Comparison of ENCODE assay signal across 13 cellular contexts in the genomic region with DNA sequence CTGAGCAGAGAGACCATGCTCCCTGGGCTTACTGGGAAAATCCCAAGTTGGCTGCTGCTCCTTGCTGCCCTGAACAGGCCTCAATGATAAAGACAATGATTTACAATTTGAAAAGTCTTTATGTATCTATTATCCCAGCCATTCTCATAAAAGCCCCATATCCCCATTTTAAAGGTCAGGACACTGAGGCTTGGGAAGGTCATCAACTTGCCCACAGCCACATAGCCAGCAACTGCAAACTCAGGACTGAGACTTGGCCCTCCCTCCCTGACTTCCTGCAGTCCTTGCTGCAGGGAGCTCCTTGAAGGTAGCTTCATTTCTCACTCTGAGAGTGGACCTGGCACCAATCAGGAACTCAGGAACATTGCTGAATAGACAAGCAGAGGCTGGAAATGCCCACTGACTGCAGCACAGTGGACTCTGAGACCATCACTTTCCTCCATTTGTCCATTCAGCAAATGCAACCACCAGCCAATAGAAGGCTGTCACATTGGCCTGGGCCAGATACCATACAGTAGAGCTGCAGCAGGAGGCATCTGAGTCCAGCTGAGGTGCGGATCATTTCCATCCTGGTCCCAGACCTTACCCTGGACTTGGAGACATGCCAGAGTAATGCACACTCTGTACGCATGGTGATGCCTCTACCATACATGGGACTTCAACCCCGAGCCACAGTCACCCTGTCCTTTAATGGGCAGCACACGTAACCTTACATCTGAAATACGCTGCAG. TPM values are rescaled to one million over a fixed set of nuclear protein-coding genes. Genes with fewer than 3 reads are reported as not detected.
A peak's percentile ranks its signal among the peaks of the same experiment; 100 is the strongest.
DNase-seq lines count a peak whose midpoint lies in the region; ATAC-seq and TF ChIP-seq lines count a peak whose summit lies in the region.
"Had no signal": no experiment of that assay in that cellular context is flagged by ENCODE, and none has a peak within 500 bp of the region (broad histone marks: within the 10 kb centered on the region; RNA-seq: fewer than 3 reads in every experiment).

No MANE protein-coding gene starts in this region.

- no peak for TF ChIP-seq CTCF in natural killer cell (IDR thresholded peaks at IDR 0.05)
- TF ChIP-seq CTCF in body of pancreas (IDR thresholded peaks at IDR 0.05): no peak
- no peak for TF ChIP-seq CTCF in uterus (IDR thresholded peaks at IDR 0.05)

- intact Hi-C loops in natural killer cell (cut with micrococcal nuclease): no loop called here
- intact Hi-C loops in body of pancreas (cut with DNase I): no loop called here
- intact Hi-C loops in uterus (cut with DNase I; ENCODE audit: low total_unique reads): no loop called here

- no peaks in the 10 kb centered on the region for H3K27me3 ChIP-seq in body of pancreas
- H3K27me3 ChIP-seq in uterus: no peaks in the 10 kb centered on the region

- no peak for ATAC-seq in natural killer cell treated with Interleukin-12 subunit alpha and Interleukin-12 subunit beta and Interleukin-15 and Interleukin-18, amount 100 ng/mL, for 72 hours
- ATAC-seq in natural killer cell (no peak), body of pancreas (no peak), GM18505 (IDR thresholded peaks at IDR 0.05; ENCODE audit: unreplicated experiment) (no peak), T-cell (replicated peaks in 1 of 4) (no peak)

- peaks cover 7% of the 10 kb centered on the region in 2 donors for H3K36me3 ChIP-seq in body of pancreas (replicated peaks in 1 of 2; ENCODE audit: insufficient read depth in 1 of 2, low read depth in 2 of 2)
- H3K36me3 ChIP-seq in mesodermal cell (ENCODE audit: control insufficient read depth, insufficient read depth, low read length): peaks cover 54% of the 10 kb centered on the region
- no peaks in the 10 kb centered on the region for H3K36me3 ChIP-seq in uterus

- no peak overlapping the region for H3K4me3 Mint-ChIP-seq in natural killer cell treated with Interleukin-12 subunit alpha and Interleukin-12 subunit beta and Interleukin-15 and Interleukin-18, amount 100 ng/mL, for 72 hours
- H3K4me3 Mint-ChIP-seq in natural killer cell (no peak overlapping the region), T-cell (no peak overlapping the region)

- H3K36me3 Mint-ChIP-seq in natural killer cell treated with Interleukin-12 subunit alpha and Interleukin-12 subunit beta and Interleukin-15 and Interleukin-18, amount 100 ng/mL, for 72 hours: peaks cover 8% of the 10 kb centered on the region
- no peaks in the 10 kb centered on the region for H3K36me3 Mint-ChIP-seq in natural killer cell
- peaks cover 47% of the 10 kb centered on the region for H3K36me3 Mint-ChIP-seq in T-cell

- WGBS in body of pancreas, 2 donors: 93 to 95% methylated on average over 5 of the region's 5 CpGs
- WGBS in mesodermal cell (ENCODE audit: insufficient coverage in 2 of 2), 2 experiments: 94 to 98% methylated on average over 5 of the region's 5 CpGs

- H3K4me1 Mint-ChIP-seq in natural killer cell treated with Interleukin-12 subunit alpha and Interleukin-12 subunit beta and Interleukin-15 and Interleukin-18, amount 100 ng/mL, for 72 hours (ENCODE audit: low read depth in 2 of 2): peaks cover 51 to 54% of the 10 kb centered on the region in 2 donors
- H3K4me1 Mint-ChIP-seq in natural killer cell (peaks cover 38 to 48% of the 10 kb centered on the region in 2 donors), T-cell (peaks cover 51 to 61% (median 56%) of the 10 kb centered on the region in 3 donors)

- no peaks in the 10 kb centered on the region for H3K27me3 Mint-ChIP-seq in natural killer cell treated with Interleukin-12 subunit alpha and Interleukin-12 subunit beta and Interleukin-15 and Interleukin-18, amount 100 ng/mL, for 72 hours
- H3K27me3 Mint-ChIP-seq in natural killer cell (ENCODE audit: low read depth in 2 of 2): no peaks in the 10 kb centered on the region
- H3K27me3 Mint-ChIP-seq in T-cell: no peaks in the 10 kb centered on the region

- H3K4me1 ChIP-seq in body of pancreas: peaks cover 37% of the 10 kb centered on the region
- peaks cover 33% of the 10 kb centered on the region for H3K4me1 ChIP-seq in mesodermal cell (ENCODE audit: control insufficient read depth, insufficient read depth, low read length, poor library complexity, severe bottlenecking)
- H3K4me1 ChIP-seq in uterus: peaks cover 0 to 13% of the 10 kb centered on the region in 2 donors

- DNase-seq in natural killer cell treated with Interleukin-12 subunit alpha and Interleukin-12 subunit beta and Interleukin-15 and Interleukin-18, amount 100 ng/mL, for 72 hours (ENCODE audit: low spot score): no peak
- no peak for DNase-seq in natural killer cell
- no peak for DNase-seq in body of pancreas
- DNase-seq in uterus: no peak
- DNase-seq in SKM-1 treated with dmso at 0.1 percent for 144 hours (lab: John Stamatoyannopoulos, UW; ENCODE audit: unreplicated experiment): no peak
- no peak for DNase-seq in T-cell
- DNase-seq: activated CD4-positive, alpha-beta T cell treated with anti-CD3 and anti-CD28 coated beads, Interleukin-2, amount 50 U/mL, for 4 hours; AML-193; NCI-H1694 treated with DMSO at 0.1 percent for 48 hours; stimulated activated CD8-positive, alpha-beta memory T cell treated with anti-CD3 and anti-CD28 coated beads, Interleukin-4, amount 100 ng/mL, for 48 hours had no signal

- H3K4me3 ChIP-seq in body of pancreas (no peak overlapping the region), mesodermal cell (ENCODE audit: extremely low read depth, insufficient read depth, low read length, poor library complexity, severe bottlenecking) (no peak overlapping the region), uterus (no peak overlapping the region)

- H3K9me3 Mint-ChIP-seq in natural killer cell treated with Interleukin-12 subunit alpha and Interleukin-12 subunit beta and Interleukin-15 and Interleukin-18, amount 100 ng/mL, for 72 hours: no peaks in the 10 kb centered on the region
- H3K9me3 Mint-ChIP-seq in natural killer cell (no peaks in the 10 kb centered on the region), T-cell (no peaks in the 10 kb centered on the region)

- POLR2A ChIA-PET in T-cell (lab: Charles Lee): interaction anchor here in 1 of 2 donors (1.5 kb wide), 1 partner anchor 11 kb away, joined by 4 read pairs; no protein-coding TSS in a partner anchor

- H3K27ac Mint-ChIP-seq in natural killer cell treated with Interleukin-12 subunit alpha and Interleukin-12 subunit beta and Interleukin-15 and Interleukin-18, amount 100 ng/mL, for 72 hours: peak overlapping the region; percentile 46 to 84
- H3K27ac Mint-ChIP-seq in natural killer cell (no peak overlapping the region), T-cell (no peak overlapping the region)

- CTCF ChIA-PET in T-cell (lab: Charles Lee): interaction anchor here in 1 of 2 donors (1.5 kb wide), 1 partner anchor 11 kb away, joined by 4 read pairs; no protein-coding TSS in a partner anchor

- TF ChIP-seq POLR2A in body of pancreas (IDR thresholded peaks at IDR 0.05) (no peak), uterus (IDR thresholded peaks at IDR 0.05) (no peak), GM18505 (IDR thresholded peaks at IDR 0.05; ENCODE audit: borderline replicate concordance, extremely low read depth, insufficient read depth, insufficient read length) (no peak)

- H3K27ac ChIP-seq in body of pancreas: peak overlapping the region in 3 of 4 donors; percentile 36 to 70 (median 63)
- H3K27ac ChIP-seq in mesodermal cell (ENCODE audit: low read depth, low read length, severe bottlenecking): peak overlapping the region; percentile 85
- H3K27ac ChIP-seq in uterus: peak overlapping the region; percentile 71 to 78

- no peaks in the 10 kb centered on the region for H3K9me3 ChIP-seq in body of pancreas
- no peaks in the 10 kb centered on the region for H3K9me3 ChIP-seq in mesodermal cell (ENCODE audit: control insufficient read depth, low read length)
- H3K9me3 ChIP-seq in uterus: no peaks in the 10 kb centered on the region

RNA-seq across cellular contexts. Expression of gene TNIP1, which starts 18.3 kb away (rescaled TPM):
- total RNA-seq in natural killer cell treated with Interleukin-12 subunit alpha and Interleukin-12 subunit beta and Interleukin-15 and Interleukin-18, amount 100 ng/mL, for 72 hours: 100 to 1,000 TPM; 154 to 260 TPM
- 100 to 1,000 TPM; 140 to 180 (median 153) TPM for total RNA-seq in natural killer cell
- 100 to 1,000 TPM in 1 of 2 donors, 10 to 100 TPM in 1; 89.3 to 111 TPM for total RNA-seq in body of pancreas
- 49.5 TPM for polyA plus RNA-seq in mesodermal cell (2013, experiment 1 of 2)
- 43.9 TPM for polyA plus RNA-seq in mesodermal cell (2013, experiment 2 of 2)
- 10 to 100 TPM; 35.6 to 70.8 (median 50.7) TPM for total RNA-seq in uterus
- total RNA-seq in T-cell: 100 to 1,000 TPM; 118 to 211 (median 170) TPM

RNA-seq across cellular contexts. Expression of gene GPX3, which starts 42.2 kb away (rescaled TPM):
- not detected for total RNA-seq in natural killer cell treated with Interleukin-12 subunit alpha and Interleukin-12 subunit beta and Interleukin-15 and Interleukin-18, amount 100 ng/mL, for 72 hours
- total RNA-seq in natural killer cell (1 to 10 TPM in 1 of 3 donors, not detected in 2; 1.1 TPM), body of pancreas (1,000 to 10,000 TPM in 1 of 2 donors, 100 to 1,000 TPM in 1; 686 to 1,482 TPM), uterus (1,000 to 10,000 TPM in 1 of 4 donors, 100 to 1,000 TPM in 2, 1 to 10 TPM in 1; 5.7 to 1,241 (median 263) TPM), T-cell (1 to 10 TPM in 2 of 5 donors, under 1 TPM in 1, not detected in 2; 0.49 to 1.6 (median 1.4) TPM)
- polyA plus RNA-seq in mesodermal cell (2013, experiment 1 of 2): 19.9 TPM
- polyA plus RNA-seq in mesodermal cell (2013, experiment 2 of 2): 14.3 TPM
- total RNA-seq: T-helper 1 cell treated with Interleukin-12 subunit alpha and Interleukin-12 subunit beta and Interleukin-4 antibody, amounts not matched to agents 30 ng/mL and 1 ng/mL, for 36 hours had no signal

Comparison
In these comparisons a context has a peak if more than half of its experiments do, and no peak if none do; other contexts are left out.
1. H3K27ac Mint-ChIP-seq: peak in natural killer cell treated with Interleukin-12 subunit alpha and Interleukin-12 subunit beta and Interleukin-15 and Interleukin-18, amount 100 ng/mL, for 72 hours (2 of 2); none in natural killer cell (0 of 2) and T-cell (0 of 2).
2. Peak in every context shown above with its lines, with median percentiles within 50 percentile points of each other: H3K27ac ChIP-seq.